ENCODE assay signal across 17 cellular contexts in the genomic region with DNA sequence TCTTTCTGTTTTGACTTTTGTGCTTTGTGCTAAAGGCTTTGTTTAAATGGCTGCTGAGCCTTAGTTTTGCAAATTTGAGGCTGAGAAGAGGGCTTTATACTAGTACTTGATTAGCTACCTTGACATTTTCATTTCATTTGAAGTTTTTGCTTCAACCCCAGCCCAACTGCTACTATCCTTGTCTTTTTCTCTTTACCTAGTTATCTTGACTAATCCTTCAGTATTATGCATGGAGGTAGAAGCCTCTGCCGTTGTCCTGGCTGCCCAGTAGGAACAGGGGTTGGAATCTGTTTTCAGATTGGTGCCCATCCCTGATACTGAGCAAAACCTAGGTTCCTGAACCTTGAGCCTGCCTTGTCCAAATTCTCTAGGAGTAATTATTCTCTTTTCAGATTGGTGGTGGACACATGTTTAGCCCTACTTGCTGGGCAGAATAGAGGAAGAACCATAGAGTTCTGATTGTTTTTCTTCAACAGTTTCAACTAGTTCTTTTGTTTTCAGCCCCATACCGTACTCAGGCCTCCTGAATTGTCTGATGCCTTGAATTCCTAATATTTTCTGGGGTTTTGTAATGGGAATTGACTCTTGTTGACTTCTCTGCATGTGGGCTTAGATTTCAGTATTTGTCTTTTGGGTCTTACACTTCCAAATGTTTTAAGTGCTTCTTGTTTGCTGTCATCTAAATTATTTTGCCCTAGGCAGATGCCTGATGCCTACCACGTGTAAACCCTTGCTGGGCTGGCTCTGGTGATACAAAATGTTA.
DNase-seq lines count a peak whose midpoint lies in the region; ATAC-seq and TF ChIP-seq lines count a peak whose summit lies in the region.
"Had no signal": no experiment of that assay in that cellular context is flagged by ENCODE, and none has a peak within 500 bp of the region (broad histone marks: within the 10 kb centered on the region; RNA-seq: fewer than 3 reads in every experiment).

No MANE protein-coding gene starts in this region.

- H3K27me3 ChIP-seq in GM23338 (ENCODE audit: insufficient read depth) (no peaks in the 10 kb centered on the region), HUES64 (ENCODE audit: insufficient read depth, low read length) (no peaks in the 10 kb centered on the region), endodermal cell (ENCODE audit: control insufficient read depth, insufficient read depth, low read length, poor library complexity, severe bottlenecking) (no peaks in the 10 kb centered on the region), mesendoderm (ENCODE audit: insufficient read depth, low read length, poor library complexity) (no peaks in the 10 kb centered on the region)

- H3K79me2 ChIP-seq in GM23338 (replicated peaks; ENCODE audit: insufficient read depth): peaks cover 20% of the 10 kb centered on the region
- H3K79me2 ChIP-seq in mesendoderm (ENCODE audit: control insufficient read depth, insufficient read depth, low read length): no peaks in the 10 kb centered on the region

- no peak overlapping the region for H3K23ac ChIP-seq in mesendoderm (ENCODE audit: low read length)

- no peak overlapping the region for H4K8ac ChIP-seq in mesendoderm (ENCODE audit: low read depth, low read length)

- H3K27ac ChIP-seq in GM23338 (ENCODE audit: low read depth) (peak overlapping the region; percentile 98), HUES64 (ENCODE audit: low read depth, low read length) (peak overlapping the region; percentile 98), endodermal cell (ENCODE audit: low read depth, low read length) (peak overlapping the region; percentile 27), mesendoderm (ENCODE audit: low read depth, low read length) (peak overlapping the region; percentile 60)
- H3K27ac ChIP-seq: HL-60 had no signal

- H2AK5ac ChIP-seq in mesendoderm (ENCODE audit: low read length): no peak overlapping the region

- peak overlapping the region; percentile 89 for H3K27ac Mint-ChIP-seq in GM23338
- H3K27ac Mint-ChIP-seq in endodermal cell: peak overlapping the region; percentile 74
- H3K27ac Mint-ChIP-seq in activated naive CD4-positive, alpha-beta T cell treated with anti-CD3 and anti-CD28 coated beads for 36 hours: no peak overlapping the region
- H3K27ac Mint-ChIP-seq: CD4-positive, CD25-positive, alpha-beta regulatory T cell; T-helper 1 cell treated with Interleukin-12 subunit alpha and Interleukin-12 subunit beta and Interleukin-4 antibody, amounts not matched to agents 30 μg/mL and 1 μg/mL, for 36 hours had no signal

- no peaks in the 10 kb centered on the region for H3K79me1 ChIP-seq in mesendoderm (ENCODE audit: low read length)

- H3K4me1 ChIP-seq in GM23338 (ENCODE audit: insufficient read depth) (peaks cover 34% of the 10 kb centered on the region), HUES64 (ENCODE audit: insufficient read depth, low read length) (peaks cover 43% of the 10 kb centered on the region), endodermal cell (ENCODE audit: control insufficient read depth, insufficient read depth, low read length) (no peaks in the 10 kb centered on the region), mesendoderm (ENCODE audit: control insufficient read depth, low read depth, low read length) (peaks cover 2% of the 10 kb centered on the region)

- DNase-seq in GM23338 (ENCODE audit: low spot score): peak; percentile 66
- DNase-seq in endodermal cell: peak; percentile 61
- DNase-seq in mesendoderm: peak; percentile 60
- no peak for DNase-seq in NCI-H774 (lab: John Stamatoyannopoulos, UW)
- no peak for DNase-seq in SIG-M5 (lab: John Stamatoyannopoulos, UW)
- DNase-seq in GDM1 (lab: John Stamatoyannopoulos, UW): no peak
- no peak for DNase-seq in activated naive CD4-positive, alpha-beta T cell treated with anti-CD3 and anti-CD28 coated beads for 36 hours
- DNase-seq: Calu3; CD4-positive, CD25-positive, alpha-beta regulatory T cell; GF-D8; NCI-H2029 treated with DMSO at 0.1 percent for 48 hours; NCI-H526; SK-N-SH had no signal

- H4K5ac ChIP-seq in mesendoderm (ENCODE audit: low read length): no peak overlapping the region

- H3K4me3 Mint-ChIP-seq in GM23338 (peak overlapping the region; percentile 41; the same call in 2 of the 3 replicates), endodermal cell (no peak overlapping the region)
- no peak overlapping the region for H3K4me3 Mint-ChIP-seq in activated naive CD4-positive, alpha-beta T cell treated with anti-CD3 and anti-CD28 coated beads for 36 hours
- H3K4me3 Mint-ChIP-seq: CD4-positive, CD25-positive, alpha-beta regulatory T cell; T-helper 1 cell treated with Interleukin-12 subunit alpha and Interleukin-12 subunit beta and Interleukin-4 antibody, amounts not matched to agents 30 μg/mL and 1 μg/mL, for 36 hours had no signal

- CTCF ChIA-PET in activated naive CD4-positive, alpha-beta T cell treated with anti-CD3 and anti-CD28 coated beads for 36 hours (lab: Charles Lee): interaction anchor here (0.6 kb wide), 1 partner anchor 355 kb away, joined by 3 read pairs; no protein-coding TSS in a partner anchor

- H3F3A ChIP-seq in GM23338 (replicated peaks; ENCODE audit: low read depth): peaks cover 10% of the 10 kb centered on the region; the same call in 1 of the 2 replicates

- H2AFZ ChIP-seq in GM23338: no peak overlapping the region

- no peak overlapping the region for H2BK5ac ChIP-seq in mesendoderm (ENCODE audit: low read length)

- no peaks in the 10 kb centered on the region for H4K20me1 ChIP-seq in GM23338 (replicated peaks; ENCODE audit: insufficient read depth)

- H3K36me3 Mint-ChIP-seq in GM23338 (ENCODE audit: low read depth) (peaks cover 12% of the 10 kb centered on the region; the same call in 2 of the 3 replicates), endodermal cell (ENCODE audit: low read depth) (no peaks in the 10 kb centered on the region)
- no peaks in the 10 kb centered on the region for H3K36me3 Mint-ChIP-seq in activated naive CD4-positive, alpha-beta T cell treated with anti-CD3 and anti-CD28 coated beads for 36 hours (ENCODE audit: low read depth)
- H3K36me3 Mint-ChIP-seq: CD4-positive, CD25-positive, alpha-beta regulatory T cell had no signal

- H3K9ac ChIP-seq in HUES64 (ENCODE audit: low read depth, low read length) (peak overlapping the region; percentile 74), endodermal cell (ENCODE audit: extremely low read depth, low read length, poor library complexity, severe bottlenecking) (no peak overlapping the region), mesendoderm (ENCODE audit: low read length) (no peak overlapping the region)
- H3K9ac ChIP-seq: SK-N-SH had no signal

- H3K9me2 ChIP-seq in GM23338 (ENCODE audit: insufficient read depth): no peaks in the 10 kb centered on the region
- H3K9me2 ChIP-seq: SK-N-SH had no signal

- peak; percentile 89 for ATAC-seq in GM23338
- ATAC-seq: HepG2 had no signal

- H3K56ac ChIP-seq in mesendoderm (ENCODE audit: low read length): no peak overlapping the region

- no peak overlapping the region for H2BK15ac ChIP-seq in mesendoderm (replicated peaks; ENCODE audit: low read depth)

- H3K4me1 Mint-ChIP-seq in GM23338 (peaks cover 39% of the 10 kb centered on the region), endodermal cell (peaks cover 26% of the 10 kb centered on the region)
- peaks cover 7% of the 10 kb centered on the region for H3K4me1 Mint-ChIP-seq in activated naive CD4-positive, alpha-beta T cell treated with anti-CD3 and anti-CD28 coated beads for 36 hours (ENCODE audit: low read depth)
- H3K4me1 Mint-ChIP-seq: CD4-positive, CD25-positive, alpha-beta regulatory T cell had no signal

- H3K27me3 Mint-ChIP-seq in GM23338 (ENCODE audit: insufficient read depth, low read depth, poor library complexity): no peaks in the 10 kb centered on the region
- no peaks in the 10 kb centered on the region for H3K27me3 Mint-ChIP-seq in endodermal cell (ENCODE audit: insufficient read depth)
- no peaks in the 10 kb centered on the region for H3K27me3 Mint-ChIP-seq in activated naive CD4-positive, alpha-beta T cell treated with anti-CD3 and anti-CD28 coated beads for 36 hours (ENCODE audit: low read depth)
- H3K27me3 Mint-ChIP-seq: CD4-positive, CD25-positive, alpha-beta regulatory T cell had no signal

- H3K9me3 Mint-ChIP-seq in GM23338 (peaks cover 15% of the 10 kb centered on the region; the same call in 2 of the 3 replicates), endodermal cell (peaks cover 9% of the 10 kb centered on the region)
- H3K9me3 Mint-ChIP-seq in activated naive CD4-positive, alpha-beta T cell treated with anti-CD3 and anti-CD28 coated beads for 36 hours: no peaks in the 10 kb centered on the region
- H3K9me3 Mint-ChIP-seq: CD4-positive, CD25-positive, alpha-beta regulatory T cell; T-helper 1 cell treated with Interleukin-12 subunit alpha and Interleukin-12 subunit beta and Interleukin-4 antibody, amounts not matched to agents 30 μg/mL and 1 μg/mL, for 36 hours had no signal

- H2BK120ac ChIP-seq in mesendoderm (ENCODE audit: low read depth, low read length): no peak overlapping the region

- H3K4me2 ChIP-seq in GM23338 (peak overlapping the region; percentile 41), mesendoderm (ENCODE audit: low read length) (no peak overlapping the region)
- H3K4me2 ChIP-seq: SK-N-SH had no signal

- H3K18ac ChIP-seq in mesendoderm (ENCODE audit: low read length): peak overlapping the region; percentile 51

- H3K36me3 ChIP-seq in GM23338 (ENCODE audit: insufficient read depth): no peaks in the 10 kb centered on the region; the same call in 1 of the 2 replicates
- no peaks in the 10 kb centered on the region for H3K36me3 ChIP-seq in HUES64 (ENCODE audit: insufficient read depth, low read length)
- no peaks in the 10 kb centered on the region for H3K36me3 ChIP-seq in endodermal cell (ENCODE audit: control insufficient read depth, insufficient read depth, low read length)
- H3K36me3 ChIP-seq in mesendoderm (ENCODE audit: control insufficient read depth, insufficient read depth, low read length): no peaks in the 10 kb centered on the region

- TF ChIP-seq CTCF in GM23338 (conservative IDR thresholded peaks at IDR 0.05; ENCODE audit: low read depth in 2 of 2) (no peak), endodermal cell (conservative IDR thresholded peaks at IDR 0.05) (no peak)

- peak overlapping the region; percentile 15; the same call in 1 of the 2 replicates for H3K4me3 ChIP-seq in GM23338
- H3K4me3 ChIP-seq in HUES64 (ENCODE audit: low read length): peak overlapping the region; percentile 5; the same call in 1 of the 2 replicates
- H3K4me3 ChIP-seq in endodermal cell (ENCODE audit: low read length): no peak overlapping the region
- no peak overlapping the region for H3K4me3 ChIP-seq in mesendoderm (ENCODE audit: low read length)

- H3K9me3 ChIP-seq in HUES64 (ENCODE audit: insufficient read depth, low read depth, low read length) (peaks cover 3% of the 10 kb centered on the region; the same call in 1 of the 2 replicates), endodermal cell (ENCODE audit: control insufficient read depth, low read length) (peaks cover 9% of the 10 kb centered on the region)
- H3K9me3 ChIP-seq: SK-N-SH had no signal

- 3% methylated on average over 3 of the region's 3 CpGs for WGBS in HUES64
- WGBS in endodermal cell (ENCODE audit: insufficient coverage in 1 of 2, insufficient read length in 1 of 2), 2 experiments: 0 to 49% methylated on average over 1 to 3 of the region's 3 CpGs
- no CpG with 5 or more reads among the region's 3 CpGs for WGBS in mesendoderm (ENCODE audit: extremely low coverage, insufficient coverage, low lambda C conversion rate)

- intact Hi-C loops in activated naive CD4-positive, alpha-beta T cell treated with anti-CD3 and anti-CD28 coated beads for 36 hours (cut with micrococcal nuclease): no loop called here

- H3K4ac ChIP-seq in mesendoderm (ENCODE audit: low read depth, low read length): no peak overlapping the region

Comparison
In these comparisons a context has a peak if more than half of its experiments do, and no peak if none do; other contexts are left out.
1. DNase-seq: peak in GM23338 (single experiment), endodermal cell (single experiment) and mesendoderm (single experiment); none in NCI-H774 (single experiment), SIG-M5 (single experiment), GDM1 (single experiment) and activated naive CD4-positive, alpha-beta T cell treated with anti-CD3 and anti-CD28 coated beads for 36 hours (single experiment).
2. H3K27ac ChIP-seq: peak in every context shown above with its lines; median percentile 98 in GM23338; 98 in HUES64; 60 in mesendoderm; 27 in endodermal cell.
3. H3K4me3 ChIP-seq: peak in GM23338 (single experiment) and HUES64 (single experiment); none in endodermal cell (single experiment) and mesendoderm (single experiment).